In the genomic region with DNA sequence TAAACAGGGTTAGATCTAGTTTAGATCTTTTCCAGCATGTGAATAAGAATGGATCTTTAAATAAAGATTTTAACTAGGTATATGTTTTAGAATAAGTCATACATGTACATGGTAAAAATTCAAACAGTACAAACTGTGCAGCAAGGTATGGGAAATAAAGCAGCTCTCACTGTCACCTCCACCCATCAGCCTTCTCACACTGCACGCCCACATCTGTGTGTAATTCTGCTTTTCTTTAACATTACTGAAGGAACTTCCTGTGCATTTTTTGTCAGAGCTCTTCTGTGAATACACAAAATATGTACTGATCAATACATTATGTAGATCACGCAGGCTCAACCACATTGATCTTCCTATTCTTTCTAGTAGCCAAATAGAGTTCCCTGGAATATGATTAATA, we compare ENCODE assay signal across 15 cellular contexts. TPM values are rescaled to one million over a fixed set of nuclear protein-coding genes. Genes with fewer than 3 reads are reported as not detected.
DNase-seq lines count a peak whose midpoint lies in the region; ATAC-seq lines count a peak whose summit lies in the region.
"Had no signal": no experiment of that assay in that cellular context is flagged by ENCODE, and none has a peak within 500 bp of the region (broad histone marks: within the 10 kb centered on the region; RNA-seq: fewer than 3 reads in every experiment).

No MANE protein-coding gene starts in this region.

- H3K27ac ChIP-seq in BLaER1 treated with 17β-estradiol and CSF1 and Interleukin-3, amounts not matched to agents 10 nM and 100 nM, result peak overlapping the region in 6 of 11 experiments; percentile 45 to 63 (median 58); a peak in 6 of 22 replicates
- H3K27ac ChIP-seq in CD8-positive, alpha-beta memory T cell (ENCODE audit: low read depth, low read length), result peak overlapping the region; percentile 38
- H3K27ac ChIP-seq: colonic mucosa, RWPE1 had no signal

- peaks cover 26 to 37% (median 35%) of the 10 kb centered on the region in 11 experiments for H3K36me3 ChIP-seq in BLaER1 treated with 17β-estradiol and CSF1 and Interleukin-3, amounts not matched to agents 10 nM and 100 nM
- H3K36me3 ChIP-seq in CD8-positive, alpha-beta memory T cell (ENCODE audit: insufficient read depth, low read length), result peaks cover 20% of the 10 kb centered on the region
- H3K36me3 ChIP-seq: colonic mucosa had no signal

- H3K27me3 Mint-ChIP-seq in CD8-positive, alpha-beta memory T cell, result no peaks in the 10 kb centered on the region
- H3K27me3 Mint-ChIP-seq in T-cell (no peaks in the 10 kb centered on the region), immature natural killer cell (ENCODE audit: low read depth in 3 of 3) (peaks cover 15 to 23% (median 20%) of the 10 kb centered on the region in 3 donors)
- H3K27me3 Mint-ChIP-seq: progenitor cell of endocrine pancreas had no signal

- POLR2A ChIA-PET in CD8-positive, alpha-beta memory T cell (lab: Charles Lee), result interaction anchor here (2.1 kb wide), 1 partner anchor 10 kb away, joined by 10 read pairs; no protein-coding TSS in a partner anchor
- POLR2A ChIA-PET in T-cell (lab: Charles Lee), result interaction anchor here (0.5 to 5.1 kb wide), 3 partner anchors 17 to 80 kb away, joined by 3 to 32 read pairs (median 8); no protein-coding TSS in a partner anchor

- peak in 2 of 4 experiments; percentile 17 for ATAC-seq in T-cell (replicated peaks in 1 of 4)
- ATAC-seq in HG03159 (IDR thresholded peaks at IDR 0.05; ENCODE audit: unreplicated experiment), result no peak

- peaks cover 62 to 77% (median 67%) of the 10 kb centered on the region in 10 experiments for H3K4me1 ChIP-seq in BLaER1 treated with 17β-estradiol and CSF1 and Interleukin-3, amounts not matched to agents 10 nM and 100 nM
- peaks cover 73% of the 10 kb centered on the region for H3K4me1 ChIP-seq in CD8-positive, alpha-beta memory T cell (ENCODE audit: insufficient read depth, low read length)
- H3K4me1 ChIP-seq: colonic mucosa had no signal

- peak overlapping the region; percentile 79 to 94 (median 92) for H3K4me3 Mint-ChIP-seq in CD8-positive, alpha-beta memory T cell
- H3K4me3 Mint-ChIP-seq in T-cell (peak overlapping the region; percentile 86 to 96 (median 92)), immature natural killer cell (peak overlapping the region; percentile 88 to 100 (median 93))

- peaks cover 13 to 54% (median 25%) of the 10 kb centered on the region in 3 donors for H3K36me3 Mint-ChIP-seq in CD8-positive, alpha-beta memory T cell
- H3K36me3 Mint-ChIP-seq in T-cell (peaks cover 49% of the 10 kb centered on the region), immature natural killer cell (peaks cover 16 to 23% (median 22%) of the 10 kb centered on the region in 3 donors)

- peak overlapping the region; percentile 39 to 91 (median 86) for H3K27ac Mint-ChIP-seq in CD8-positive, alpha-beta memory T cell
- H3K27ac Mint-ChIP-seq in T-cell (peak overlapping the region; percentile 89), immature natural killer cell (peak overlapping the region; percentile 85 to 97 (median 94))
- H3K27ac Mint-ChIP-seq: progenitor cell of endocrine pancreas had no signal

- peaks cover 0 to 64% (median 41%) of the 10 kb centered on the region in 11 experiments; a peak in 18 of 22 replicates for H4K20me1 ChIP-seq in BLaER1 treated with 17β-estradiol and CSF1 and Interleukin-3, amounts not matched to agents 10 nM and 100 nM

- H3K9ac ChIP-seq in BLaER1 treated with 17β-estradiol and CSF1 and Interleukin-3, amounts not matched to agents 10 nM and 100 nM, result peak overlapping the region in 4 of 11 experiments; percentile 3 to 41 (median 22); a peak in 5 of 22 replicates

- H3K4me3 ChIP-seq in BLaER1 treated with 17β-estradiol and CSF1 and Interleukin-3, amounts not matched to agents 10 nM and 100 nM, result peak overlapping the region in 4 of 10 experiments; percentile 25 to 40 (median 36); a peak in 5 of 20 replicates
- peak overlapping the region; percentile 33 for H3K4me3 ChIP-seq in CD8-positive, alpha-beta memory T cell (ENCODE audit: low read length)
- H3K4me3 ChIP-seq: colonic mucosa had no signal

- peaks cover 71 to 73% (median 72%) of the 10 kb centered on the region in 3 donors for H3K4me1 Mint-ChIP-seq in CD8-positive, alpha-beta memory T cell
- H3K4me1 Mint-ChIP-seq in T-cell, result peaks cover 73 to 84% (median 74%) of the 10 kb centered on the region in 3 donors
- peaks cover 83 to 91% of the 10 kb centered on the region in 2 donors for H3K4me1 Mint-ChIP-seq in immature natural killer cell

- peak in 1 of 5 donors; percentile 28 for DNase-seq in CD8-positive, alpha-beta memory T cell
- DNase-seq in T-cell, result peak in 3 of 34 experiments; percentile 21 to 26 (median 25)
- peak; percentile 42 to 48 (median 47) for DNase-seq in immature natural killer cell
- DNase-seq in GF-D8 (lab: John Stamatoyannopoulos, UW), result no peak
- DNase-seq in SW 1271 (lab: John Stamatoyannopoulos, UW), result no peak
- DNase-seq: aorta, colonic mucosa, erythroblast, kidney, NCI-H187 treated with DMSO at 0.1 percent for 48 hours, NCI-H748 treated with DMSO at 0.1 percent for 48 hours had no signal

- peak overlapping the region; percentile 52 to 94 (median 81) for H3K4me2 ChIP-seq in BLaER1 treated with 17β-estradiol and CSF1 and Interleukin-3, amounts not matched to agents 10 nM and 100 nM

- H3K27me3 ChIP-seq in BLaER1 treated with 17β-estradiol and CSF1 and Interleukin-3, amounts not matched to agents 10 nM and 100 nM, result no peaks in the 10 kb centered on the region
- H3K27me3 ChIP-seq in CD8-positive, alpha-beta memory T cell (ENCODE audit: insufficient read depth, low read length, poor library complexity, severe bottlenecking), result no peaks in the 10 kb centered on the region
- H3K27me3 ChIP-seq: colonic mucosa had no signal

- no peaks in the 10 kb centered on the region for H3K9me3 ChIP-seq in BLaER1 treated with 17β-estradiol and CSF1 and Interleukin-3, amounts not matched to agents 10 nM and 100 nM (replicated peaks in 1 of 11)
- H3K9me3 ChIP-seq in CD8-positive, alpha-beta memory T cell (ENCODE audit: low read length), result no peaks in the 10 kb centered on the region
- H3K9me3 ChIP-seq: colonic mucosa had no signal

- CTCF ChIA-PET in CD8-positive, alpha-beta memory T cell (lab: Charles Lee), result interaction anchor here (0.8 to 18.6 kb wide), 4 partner anchors 8 to 30 kb away, joined by 3 to 185 read pairs (median 38); no protein-coding TSS in a partner anchor
- CTCF ChIA-PET in T-cell (lab: Charles Lee), result interaction anchor here (0.6 to 7.2 kb wide), 5 partner anchors 9 to 370 kb away, joined by 3 to 89 read pairs (median 4); no protein-coding TSS in a partner anchor

- H3K9me3 Mint-ChIP-seq in CD8-positive, alpha-beta memory T cell, result no peaks in the 10 kb centered on the region
- H3K9me3 Mint-ChIP-seq in T-cell (no peaks in the 10 kb centered on the region), immature natural killer cell (no peaks in the 10 kb centered on the region)

RNA-seq across cellular contexts. Expression of a gene that starts 3.4 kb away (rescaled TPM):
- 10 to 100 TPM; 48.1 to 55.5 TPM for total RNA-seq in CD8-positive, alpha-beta memory T cell
- polyA plus RNA-seq in CD8-positive, alpha-beta memory T cell, result 108 TPM
- 100 to 1,000 TPM; 116 to 306 (median 255) TPM for total RNA-seq in T-cell
- 100 to 1,000 TPM in 1 of 3 donors, 10 to 100 TPM in 2; 20.2 to 116 (median 28.0) TPM for polyA plus RNA-seq in immature natural killer cell

Comparison
In these comparisons a context has a peak if more than half of its experiments do, and no peak if none do; other contexts are left out.
1. DNase-seq: peak in immature natural killer cell (3 of 3); none in GF-D8 (single experiment) and SW 1271 (0 of 2).
2. Peak in every context shown above with its lines, with median percentiles within 50 percentile points of each other: H3K27ac Mint-ChIP-seq and H3K4me3 Mint-ChIP-seq.